ENCODE assay signal across 9 cellular contexts in the genomic region with DNA sequence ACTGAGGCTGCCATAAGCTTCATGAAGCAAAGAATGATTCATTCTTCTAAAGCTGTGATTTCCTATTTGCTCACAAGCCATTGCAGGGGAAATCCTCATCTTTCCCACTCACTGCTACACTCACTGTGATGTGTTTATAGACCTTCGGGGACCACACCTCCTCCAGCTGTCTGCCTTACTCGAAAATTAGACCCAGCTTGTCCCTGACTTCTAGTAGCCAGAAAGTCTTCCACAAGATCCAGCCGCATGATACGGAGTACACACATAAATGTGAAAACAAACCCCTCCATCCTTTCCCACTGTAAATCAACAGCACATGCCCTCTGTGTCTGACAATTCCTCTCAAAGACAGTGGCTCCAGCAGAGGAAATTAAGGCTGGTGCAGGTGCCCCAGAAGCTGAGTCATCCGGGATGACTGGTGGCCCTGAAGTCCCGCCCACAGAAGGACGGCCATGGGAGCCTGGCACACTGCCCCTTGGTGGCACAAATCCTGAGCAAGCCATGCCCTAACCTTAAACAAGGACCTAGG.
DNase-seq lines count a peak whose midpoint lies in the region; ATAC-seq and TF ChIP-seq lines count a peak whose summit lies in the region.
"Had no signal": no experiment of that assay in that cellular context is flagged by ENCODE, and none has a peak within 500 bp of the region (broad histone marks: within the 10 kb centered on the region; RNA-seq: fewer than 3 reads in every experiment).

No MANE protein-coding gene starts in this region.

- no peak overlapping the region for H3K4me3 Mint-ChIP-seq in CD14-positive monocyte
- H3K4me3 Mint-ChIP-seq: T-cell had no signal

- no peak for TF ChIP-seq POLR2A in heart left ventricle (IDR thresholded peaks at IDR 0.05)

- H3K4me1 ChIP-seq in heart left ventricle (peaks cover 0 to 10% (median 0%) of the 10 kb centered on the region in 12 donors), upper lobe of right lung (peaks cover 7% of the 10 kb centered on the region)

- peaks cover 0 to 3% (median 2%) of the 10 kb centered on the region in 3 donors for H3K27me3 Mint-ChIP-seq in CD14-positive monocyte (ENCODE audit: low read depth in 3 of 3)

- DNase-seq in heart left ventricle (peak in 2 of 5 donors; percentile 37 to 64), Right ventricle myocardium inferior (ENCODE audit: missing footprints) (no peak), left kidney (ENCODE audit: low read depth, low spot score) (peak; percentile 53), upper lobe of right lung (peak; percentile 73), GF-D8 (lab: John Stamatoyannopoulos, UW) (no peak), CD14-positive monocyte (ENCODE audit: low spot score) (no peak)
- DNase-seq: T-cell had no signal

- H3K27ac Mint-ChIP-seq in CD14-positive monocyte, result peak overlapping the region in 2 of 7 donors; percentile 26 to 32
- H3K27ac Mint-ChIP-seq: T-cell had no signal

- intact Hi-C loops in heart left ventricle (cut with DNase I), result no loop called here
- intact Hi-C loops in Right ventricle myocardium inferior (cut with DNase I), result no loop called here
- intact Hi-C loops in upper lobe of right lung (cut with DNase I), result no loop called here
- intact Hi-C loops in CD14-positive monocyte (cut with micrococcal nuclease), result no loop called here

- ATAC-seq in heart left ventricle (peak; percentile 32 to 69 (median 50)), Right ventricle myocardium inferior (no peak), upper lobe of right lung (peak; percentile 81), GM21786 (IDR thresholded peaks at IDR 0.05; ENCODE audit: unreplicated experiment) (no peak)
- ATAC-seq: T-cell had no signal

- H3K27me3 ChIP-seq in heart left ventricle (no peaks in the 10 kb centered on the region), upper lobe of right lung (no peaks in the 10 kb centered on the region)

- H3K4me1 Mint-ChIP-seq in CD14-positive monocyte, result peaks cover 7% of the 10 kb centered on the region

- peaks cover 0 to 2% (median 0%) of the 10 kb centered on the region in 7 donors for H3K9me3 Mint-ChIP-seq in CD14-positive monocyte
- H3K9me3 Mint-ChIP-seq: T-cell had no signal

- no peak for TF ChIP-seq CTCF in heart left ventricle (IDR thresholded peaks at IDR 0.05)
- TF ChIP-seq CTCF in WI38 (IDR thresholded peaks at IDR 0.05; ENCODE audit: low read depth, low read length), result no peak
- no peak for TF ChIP-seq CTCF in upper lobe of right lung (IDR thresholded peaks at IDR 0.05)
- no peak for TF ChIP-seq CTCF in CD14-positive monocyte (IDR thresholded peaks at IDR 0.05)

- H3K36me3 Mint-ChIP-seq in CD14-positive monocyte, result no peaks in the 10 kb centered on the region
- H3K36me3 Mint-ChIP-seq: T-cell had no signal

- no peaks in the 10 kb centered on the region for H3K9me3 ChIP-seq in heart left ventricle
- no peaks in the 10 kb centered on the region for H3K9me3 ChIP-seq in upper lobe of right lung

- H3K4me3 ChIP-seq in heart left ventricle (no peak overlapping the region), WI38 (ENCODE audit: low read depth, low read length) (peak overlapping the region; percentile 18), upper lobe of right lung (no peak overlapping the region)

- peaks cover 0 to 9% (median 0%) of the 10 kb centered on the region in 9 donors for H3K36me3 ChIP-seq in heart left ventricle
- H3K36me3 ChIP-seq in upper lobe of right lung, result no peaks in the 10 kb centered on the region

- H3K27ac ChIP-seq in heart left ventricle (no peak overlapping the region), upper lobe of right lung (no peak overlapping the region)

- 64 to 84% (median 67%) methylated on average over 7 of the region's 7 CpGs for WGBS in heart left ventricle, 4 donors

Comparison
In these comparisons a context has a peak if more than half of its experiments do, and no peak if none do; other contexts are left out.
1. ATAC-seq: peak in heart left ventricle (4 of 4) and upper lobe of right lung (single experiment); none in Right ventricle myocardium inferior (single experiment) and GM21786 (single experiment).
2. DNase-seq: peak in left kidney (single experiment) and upper lobe of right lung (single experiment); none in Right ventricle myocardium inferior (single experiment), GF-D8 (single experiment) and CD14-positive monocyte (single experiment).